Comparison of ENCODE assay signal across 8 cellular contexts in the genomic region with DNA sequence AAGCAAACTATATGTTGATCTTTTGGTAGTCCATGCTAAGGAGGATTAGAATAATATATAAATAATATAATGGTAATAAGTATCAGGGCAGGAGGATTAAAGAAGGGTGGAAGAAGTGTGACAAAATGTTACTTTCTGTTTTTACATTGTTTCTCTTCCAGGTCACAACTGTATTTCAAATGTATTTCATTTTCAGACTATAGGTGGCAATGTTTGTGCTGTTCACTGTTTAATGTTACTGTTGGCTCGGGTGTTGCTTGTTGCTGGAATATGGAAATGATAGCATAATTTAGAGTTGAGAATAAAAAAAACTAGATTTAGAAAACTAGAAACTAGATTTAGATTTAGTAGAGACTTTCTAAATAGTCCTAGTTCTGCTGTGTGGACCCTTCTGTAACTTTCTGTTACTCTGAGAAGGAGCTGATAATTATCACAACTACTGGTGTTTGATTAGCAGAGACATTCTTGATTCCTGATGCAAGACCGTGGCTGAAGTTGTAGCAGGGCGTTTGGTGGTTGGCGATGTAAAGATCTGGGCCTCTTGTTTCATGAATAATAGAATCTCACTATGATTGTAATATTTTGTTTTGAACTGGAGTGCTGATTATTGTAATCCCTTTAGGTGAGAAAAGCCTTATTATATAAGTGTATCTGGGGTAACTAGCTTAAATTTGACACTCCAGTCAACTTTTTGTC. TPM values are rescaled to one million over a fixed set of nuclear protein-coding genes. Genes with fewer than 3 reads are reported as not detected.
DNase-seq lines count a peak whose midpoint lies in the region; TF ChIP-seq lines count a peak whose summit lies in the region.

No MANE protein-coding gene starts in this region.

- no peaks in the 10 kb centered on the region for H3F3A ChIP-seq in Loucy (ENCODE audit: low read depth)
- H3F3A ChIP-seq in smooth muscle cell (ENCODE audit: low read depth) = no peaks in the 10 kb centered on the region

- no peaks in the 10 kb centered on the region for H3K4me1 ChIP-seq in left ventricle myocardium inferior
- peaks cover 22% of the 10 kb centered on the region for H3K4me1 ChIP-seq in Loucy (ENCODE audit: insufficient read depth, low read length, poor library complexity, severe bottlenecking)
- H3K4me1 ChIP-seq in smooth muscle cell (ENCODE audit: low read depth) = peaks cover 9% of the 10 kb centered on the region

- peak overlapping the region; percentile 56 for H3K4me2 ChIP-seq in Loucy (ENCODE audit: low read depth, low read length, poor library complexity, severe bottlenecking)
- H3K4me2 ChIP-seq in smooth muscle cell = no peak overlapping the region

- WGBS in smooth muscle cell (ENCODE audit: low lambda C conversion rate) = 65% methylated on average over 4 of the region's 4 CpGs

- H3K9ac ChIP-seq in Loucy (ENCODE audit: low read depth, low read length, poor library complexity, severe bottlenecking) (peak overlapping the region; percentile 57), smooth muscle cell (ENCODE audit: low read depth) (no peak overlapping the region)

- H4K20me1 ChIP-seq in Loucy (ENCODE audit: insufficient read depth, low read length, poor library complexity, severe bottlenecking) (no peaks in the 10 kb centered on the region), smooth muscle cell (ENCODE audit: low read depth) (no peaks in the 10 kb centered on the region)

- H3K4me3 ChIP-seq in left ventricle myocardium inferior (no peak overlapping the region), Loucy (ENCODE audit: low read length, poor library complexity, severe bottlenecking) (peak overlapping the region; percentile 43), smooth muscle cell (no peak overlapping the region)

- no peaks in the 10 kb centered on the region for H3K9me2 ChIP-seq in Loucy (replicated peaks; ENCODE audit: low read depth, low read length)

- H2AFZ ChIP-seq in Loucy (ENCODE audit: low read length) = peak overlapping the region; percentile 63; the same call in 1 of the 2 replicates
- no peak overlapping the region for H2AFZ ChIP-seq in smooth muscle cell (ENCODE audit: low read depth)

- H3K79me2 ChIP-seq in Loucy (ENCODE audit: insufficient read depth, low read length) = peaks cover 30% of the 10 kb centered on the region; the same call in 1 of the 2 replicates
- H3K79me2 ChIP-seq in smooth muscle cell (ENCODE audit: low read depth) = no peaks in the 10 kb centered on the region

- TF ChIP-seq CTCF in left ventricle myocardium inferior (IDR thresholded peaks at IDR 0.05; ENCODE audit: borderline replicate concordance) = peak; percentile 37
- peak; percentile 69 for TF ChIP-seq CTCF in Loucy (conservative IDR thresholded peaks at IDR 0.05; ENCODE audit: low read length)
- TF ChIP-seq CTCF in smooth muscle cell (IDR thresholded peaks at IDR 0.05; ENCODE audit: borderline replicate concordance, insufficient read depth, poor library complexity, severe bottlenecking) = peak; percentile 9

- DNase-seq in left ventricle myocardium inferior (no peak), cardiac septum (ENCODE audit: low spot score) (no peak), dermis microvascular lymphatic vessel endothelial cell (ENCODE audit: low read depth in 2 of 2) (peak; percentile 27 to 30), smooth muscle cell (lab: John Stamatoyannopoulos, UW; ENCODE audit: unreplicated experiment) (no peak), Ammon's horn (ENCODE audit: low spot score) (no peak), NCI-H2227 (lab: John Stamatoyannopoulos, UW; ENCODE audit: unreplicated experiment) (no peak), NCI-H2081 (lab: John Stamatoyannopoulos, UW) (no peak)

- intact Hi-C loops in left ventricle myocardium inferior (cut with micrococcal nuclease) = no loop called here
- intact Hi-C loops in cardiac septum (cut with DNase I) = no loop called here

- no peaks in the 10 kb centered on the region for H3K9me3 ChIP-seq in left ventricle myocardium inferior (replicated peaks)
- H3K9me3 ChIP-seq in Loucy (ENCODE audit: insufficient read depth, low read depth, low read length) = no peaks in the 10 kb centered on the region
- no peaks in the 10 kb centered on the region for H3K9me3 ChIP-seq in smooth muscle cell (replicated peaks; ENCODE audit: low read depth)

- H3K27me3 ChIP-seq in left ventricle myocardium inferior (ENCODE audit: low read depth) (no peaks in the 10 kb centered on the region), Loucy (ENCODE audit: insufficient read depth, low read length, poor library complexity, severe bottlenecking) (no peaks in the 10 kb centered on the region), smooth muscle cell (ENCODE audit: low read depth) (no peaks in the 10 kb centered on the region)

- H3K36me3 ChIP-seq in left ventricle myocardium inferior = no peaks in the 10 kb centered on the region
- H3K36me3 ChIP-seq in Loucy (ENCODE audit: insufficient read depth, low read length) = no peaks in the 10 kb centered on the region
- no peaks in the 10 kb centered on the region for H3K36me3 ChIP-seq in smooth muscle cell (ENCODE audit: low read depth)

- H3K27ac ChIP-seq in left ventricle myocardium inferior (replicated peaks) (no peak overlapping the region), smooth muscle cell (ENCODE audit: low read depth) (no peak overlapping the region)

RNA-seq across cellular contexts. Expression of a gene that starts 7.9 kb away (rescaled TPM):
- total RNA-seq in left ventricle myocardium inferior = 45.8 TPM
- 49.3 TPM for total RNA-seq in cardiac septum
- 6.8 and 9.2 TPM in 2 replicates for total RNA-seq in dermis microvascular lymphatic vessel endothelial cell
- 41.3 and 42.9 TPM in 2 replicates for total RNA-seq in smooth muscle cell
- 8.7 and 26.6 TPM in 2 replicates for polyA plus RNA-seq in smooth muscle cell

Comparison
In these comparisons a context has a peak if more than half of its experiments do, and no peak if none do; other contexts are left out.
1. DNase-seq: peak in dermis microvascular lymphatic vessel endothelial cell (2 of 2); none in left ventricle myocardium inferior (single experiment), cardiac septum (single experiment), smooth muscle cell (single experiment), Ammon's horn (single experiment), NCI-H2227 (single experiment) and NCI-H2081 (0 of 2).
2. CTCF ChIP-seq: peak in every context shown above with its lines; median percentile 69 in Loucy; 37 in left ventricle myocardium inferior; 9 in smooth muscle cell.